18 cellular contexts compared by ENCODE assay signal in the genomic region with DNA sequence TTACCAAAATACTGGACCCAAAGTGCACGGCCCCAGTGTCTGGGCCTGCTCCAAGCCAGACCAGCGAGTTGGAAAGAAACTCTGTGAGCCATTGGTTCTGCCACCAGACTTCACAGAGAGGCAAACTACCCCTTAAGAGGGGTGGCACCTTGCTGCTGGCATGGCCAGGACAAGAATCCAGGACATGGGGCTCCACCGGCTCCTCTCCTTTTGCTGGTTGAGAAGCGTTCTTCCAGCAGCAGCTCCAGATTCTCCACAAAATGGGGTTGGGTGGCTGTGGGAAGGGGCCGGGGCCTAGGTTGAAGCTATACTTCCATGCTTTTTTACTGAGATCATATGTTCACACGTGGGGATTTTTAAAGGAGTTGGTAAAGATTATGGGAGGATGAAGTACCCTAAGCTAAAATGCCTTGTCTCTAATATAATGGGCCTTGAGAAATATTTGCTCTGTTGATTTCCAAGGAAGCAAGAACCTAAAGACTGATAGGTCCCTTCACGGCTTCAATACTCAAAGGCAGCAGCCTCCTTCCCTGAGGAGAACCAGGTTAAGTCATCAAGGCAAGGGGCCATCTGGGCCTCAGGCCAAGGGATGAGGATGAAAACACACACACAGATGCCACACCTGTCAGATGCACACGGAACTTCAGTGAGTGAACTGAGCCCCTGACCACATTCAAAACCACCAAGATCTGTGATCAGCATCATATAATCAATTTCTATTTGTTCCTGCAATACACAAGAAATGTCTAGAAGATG. TPM values are rescaled to one million over a fixed set of nuclear protein-coding genes. Genes with fewer than 3 reads are reported as not detected.
DNase-seq lines count a peak whose midpoint lies in the region; ATAC-seq and TF ChIP-seq lines count a peak whose summit lies in the region.
"Had no signal": no experiment of that assay in that cellular context is flagged by ENCODE, and none has a peak within 500 bp of the region (broad histone marks: within the 10 kb centered on the region; RNA-seq: fewer than 3 reads in every experiment).

No MANE protein-coding gene starts in this region.

- H3K9me3 ChIP-seq in SK-N-SH (no peaks in the 10 kb centered on the region), neural progenitor cell (ENCODE audit: low read depth) (no peaks in the 10 kb centered on the region), upper lobe of left lung (no peaks in the 10 kb centered on the region)
- H3K9me3 ChIP-seq: adrenal gland had no signal

- peaks cover 57% of the 10 kb centered on the region for H3K36me3 Mint-ChIP-seq in chondrocyte (ENCODE audit: low read depth)
- H3K36me3 Mint-ChIP-seq in neural progenitor cell, result peaks cover 27% of the 10 kb centered on the region
- peaks cover 10% of the 10 kb centered on the region; the same call in 2 of the 3 replicates for H3K36me3 Mint-ChIP-seq in GM23338 (ENCODE audit: low read depth)
- H3K36me3 Mint-ChIP-seq: naive B cell had no signal

- no peak for ATAC-seq in SK-N-SH treated with all-trans-retinoic acid at 6 μM for 48 hours
- ATAC-seq in upper lobe of left lung (ENCODE audit: low FRiP score in 2 of 2), result no peak
- no peak for ATAC-seq in GM23338
- ATAC-seq in GM18505 (IDR thresholded peaks at IDR 0.05; ENCODE audit: unreplicated experiment), result no peak
- ATAC-seq: activated T-cell treated with anti-CD3 and anti-CD28 coated beads, Interleukin-2, amount 50 U/mL, for 4 hours had no signal

- H3K4me3 ChIP-seq in SK-N-SH (ENCODE audit: low read depth in 2 of 2, low read length in 1 of 2) (no peak overlapping the region), neural progenitor cell (no peak overlapping the region), upper lobe of left lung (peak overlapping the region in 1 of 4 donors; percentile 98), GM23338 (no peak overlapping the region)
- H3K4me3 ChIP-seq: adrenal gland had no signal

- POLR2A ChIA-PET in SK-N-SH (lab: Yijun Ruan, JAX), result no interaction called here

- H3K27ac ChIP-seq in SK-N-SH (ENCODE audit: low read depth in 2 of 2, low read length in 1 of 2) (no peak overlapping the region), neural progenitor cell (no peak overlapping the region), upper lobe of left lung (peak overlapping the region in 3 of 4 donors; percentile 21 to 77 (median 60)), GM23338 (ENCODE audit: low read depth) (no peak overlapping the region)
- H3K27ac ChIP-seq: HL-60 had no signal

- peaks cover 0 to 17% of the 10 kb centered on the region in 2 experiments for H3K36me3 ChIP-seq in SK-N-SH (replicated peaks in 1 of 2; ENCODE audit: control insufficient read depth in 1 of 2, insufficient read depth in 2 of 2, low read length in 1 of 2)
- no peaks in the 10 kb centered on the region for H3K36me3 ChIP-seq in neural progenitor cell
- peaks cover 0 to 3% (median 0%) of the 10 kb centered on the region in 4 donors for H3K36me3 ChIP-seq in upper lobe of left lung
- no peaks in the 10 kb centered on the region for H3K36me3 ChIP-seq in GM23338 (ENCODE audit: insufficient read depth)
- H3K36me3 ChIP-seq: adrenal gland had no signal

- no peak for TF ChIP-seq CTCF in SK-N-SH (IDR thresholded peaks at IDR 0.05)
- TF ChIP-seq CTCF in chondrocyte (IDR thresholded peaks at IDR 0.05), result no peak
- TF ChIP-seq CTCF in neural progenitor cell (IDR thresholded peaks at IDR 0.05), result no peak
- TF ChIP-seq CTCF in upper lobe of left lung (IDR thresholded peaks at IDR 0.05), result no peak
- no peak for TF ChIP-seq CTCF in GM23338 (conservative IDR thresholded peaks at IDR 0.05; ENCODE audit: low read depth in 2 of 2)

- no peak for DNase-seq in SK-N-SH
- no peak for DNase-seq in chondrocyte (ENCODE audit: low spot score)
- no peak for DNase-seq in neural progenitor cell (ENCODE audit: low spot score)
- DNase-seq in upper lobe of left lung, result no peak
- DNase-seq in GM23338 (ENCODE audit: low spot score), result no peak
- no peak for DNase-seq in GM19238 (ENCODE audit: insufficient read length, low spot score)
- DNase-seq: activated T-cell treated with anti-CD3 and anti-CD28 coated beads, Interleukin-2, amount 50 U/mL, for 4 hours; adrenal gland; effector CD8-positive, alpha-beta T cell; foreskin melanocyte; GOT3; islet precursor cell; naive B cell; NCI-H2107; small intestine had no signal

- peaks cover 74% of the 10 kb centered on the region for H3K79me2 ChIP-seq in SK-N-SH (ENCODE audit: insufficient read depth)
- H3K79me2 ChIP-seq in neural progenitor cell (ENCODE audit: low read depth), result peaks cover 79% of the 10 kb centered on the region
- peaks cover 70% of the 10 kb centered on the region for H3K79me2 ChIP-seq in GM23338 (replicated peaks; ENCODE audit: insufficient read depth)

- H3K9ac ChIP-seq in SK-N-SH, result no peak overlapping the region
- H3K9ac ChIP-seq in neural progenitor cell, result no peak overlapping the region

- H3K27me3 Mint-ChIP-seq in chondrocyte (ENCODE audit: low read depth), result no peaks in the 10 kb centered on the region
- H3K27me3 Mint-ChIP-seq in neural progenitor cell (ENCODE audit: insufficient read depth, low read depth), result peaks cover 3% of the 10 kb centered on the region
- peaks cover 8% of the 10 kb centered on the region for H3K27me3 Mint-ChIP-seq in GM23338 (ENCODE audit: insufficient read depth, low read depth, poor library complexity)

- peaks cover 13% of the 10 kb centered on the region for H3F3A ChIP-seq in SK-N-SH (replicated peaks; ENCODE audit: insufficient read depth)
- peaks cover 10% of the 10 kb centered on the region for H3F3A ChIP-seq in neural progenitor cell (ENCODE audit: low read depth)
- H3F3A ChIP-seq in GM23338 (replicated peaks; ENCODE audit: low read depth), result no peaks in the 10 kb centered on the region

- peaks cover 16% of the 10 kb centered on the region for H4K20me1 ChIP-seq in SK-N-SH (ENCODE audit: insufficient read depth)
- H4K20me1 ChIP-seq in neural progenitor cell (ENCODE audit: low read depth), result peaks cover 27% of the 10 kb centered on the region
- H4K20me1 ChIP-seq in GM23338 (replicated peaks; ENCODE audit: insufficient read depth), result peaks cover 16% of the 10 kb centered on the region; the same call in 1 of the 2 replicates

- peak overlapping the region; percentile 96 for H3K27ac Mint-ChIP-seq in chondrocyte (ENCODE audit: unreplicated experiment)
- H3K27ac Mint-ChIP-seq in neural progenitor cell, result peak overlapping the region; percentile 42
- no peak overlapping the region for H3K27ac Mint-ChIP-seq in GM23338
- H3K27ac Mint-ChIP-seq: naive B cell had no signal

- peak overlapping the region; percentile 86 for H3K4me3 Mint-ChIP-seq in chondrocyte (ENCODE audit: unreplicated experiment)
- peak overlapping the region; percentile 17 for H3K4me3 Mint-ChIP-seq in neural progenitor cell
- H3K4me3 Mint-ChIP-seq in GM23338, result no peak overlapping the region
- H3K4me3 Mint-ChIP-seq: activated T-cell treated with anti-CD3 and anti-CD28 coated beads, Interleukin-2, amount 50 U/mL, for 4 hours had no signal

- peak overlapping the region; percentile 96; the same call in 1 of the 2 replicates for H3K4me2 ChIP-seq in SK-N-SH
- no peak overlapping the region for H3K4me2 ChIP-seq in neural progenitor cell
- H3K4me2 ChIP-seq in GM23338, result no peak overlapping the region

- CTCF ChIA-PET in SK-N-SH (lab: Yijun Ruan, JAX), result no interaction called here

- no peak for TF ChIP-seq RAD21 in SK-N-SH (IDR thresholded peaks at IDR 0.05; ENCODE audit: low read length)

- H3K27me3 ChIP-seq in SK-N-SH (ENCODE audit: insufficient read depth), result no peaks in the 10 kb centered on the region
- no peaks in the 10 kb centered on the region for H3K27me3 ChIP-seq in neural progenitor cell
- H3K27me3 ChIP-seq in upper lobe of left lung, result no peaks in the 10 kb centered on the region
- peaks cover 10% of the 10 kb centered on the region for H3K27me3 ChIP-seq in GM23338 (ENCODE audit: insufficient read depth)
- H3K27me3 ChIP-seq: adrenal gland had no signal

- TF ChIP-seq POLR2A in upper lobe of left lung (IDR thresholded peaks at IDR 0.05), result no peak
- TF ChIP-seq POLR2A in GM18505 (IDR thresholded peaks at IDR 0.05; ENCODE audit: borderline replicate concordance, extremely low read depth, insufficient read depth, insufficient read length), result no peak

- H3K9me2 ChIP-seq in SK-N-SH (no peaks in the 10 kb centered on the region), GM23338 (ENCODE audit: insufficient read depth) (no peaks in the 10 kb centered on the region)

- H3K4me1 Mint-ChIP-seq in chondrocyte (ENCODE audit: low read depth) (peaks cover 71% of the 10 kb centered on the region), neural progenitor cell (peaks cover 50% of the 10 kb centered on the region), GM23338 (peaks cover 64% of the 10 kb centered on the region)

- H3K4me1 ChIP-seq in SK-N-SH (ENCODE audit: control insufficient read depth in 1 of 2, insufficient read depth in 2 of 2, low read depth in 1 of 2, low read length in 1 of 2) (peaks cover 21 to 22% of the 10 kb centered on the region in 2 experiments), neural progenitor cell (peaks cover 40% of the 10 kb centered on the region), upper lobe of left lung (peaks cover 38 to 53% (median 44%) of the 10 kb centered on the region in 4 donors), GM23338 (ENCODE audit: insufficient read depth) (peaks cover 43% of the 10 kb centered on the region)

- WGBS in SK-N-SH (ENCODE audit: low lambda C conversion rate), result 91% methylated on average over 6 of the region's 8 CpGs
- 84 to 88% methylated on average over 5 to 8 of the region's 8 CpGs for WGBS in upper lobe of left lung, 2 donors

- H3K9me3 Mint-ChIP-seq in chondrocyte (ENCODE audit: low read depth) (no peaks in the 10 kb centered on the region), neural progenitor cell (peaks cover 4% of the 10 kb centered on the region), GM23338 (no peaks in the 10 kb centered on the region)
- H3K9me3 Mint-ChIP-seq: activated T-cell treated with anti-CD3 and anti-CD28 coated beads, Interleukin-2, amount 50 U/mL, for 4 hours; naive B cell had no signal

- H2AFZ ChIP-seq in SK-N-SH (ENCODE audit: low read depth) (no peak overlapping the region), neural progenitor cell (replicated peaks) (no peak overlapping the region), GM23338 (no peak overlapping the region)

- TF ChIP-seq EP300 in SK-N-SH (IDR thresholded peaks at IDR 0.05; ENCODE audit: borderline replicate concordance in 1 of 2, low read depth in 1 of 2, low read length in 1 of 2) (no peak), upper lobe of left lung (IDR thresholded peaks at IDR 0.05) (no peak)

TF ChIP-seq in SK-N-SH treated with all-trans-retinoic acid at 6 μM for 48 hours, 23 proteins besides CTCF, POLR2A, EP300 and RAD21 (continues in another document):
- no peak for TF ChIP-seq ZC3H10 (CRISPR knock-in tag; IDR thresholded peaks at IDR 0.05)

TF ChIP-seq in GM23338, 12 proteins besides CTCF, POLR2A, EP300 and RAD21 (continues in another document):
- TF ChIP-seq ZNF114 (CRISPR knock-in tag; IDR thresholded peaks at IDR 0.05), result no peak

RNA-seq across cellular contexts. Expression of a gene that starts 3.1 kb away (rescaled TPM):
- polyA plus RNA-seq in SK-N-SH (2012; rRNA removed) (12.3 and 19.4 TPM in 2 replicates), GM23338 (2016; fragmentation: Nextera tagmentation; extraction: Ambion mirVana) (14.9 and 15.2 TPM in 2 replicates)
- 12.2 and 15.5 TPM in 2 replicates for polyA plus RNA-seq in SK-N-SH (2012; cell fraction: cytosol; rRNA removed)
- polyA plus RNA-seq in SK-N-SH (2012; cell fraction: nucleus; rRNA removed), result 52.5 and 59.9 TPM in 2 replicates
- total RNA-seq in chondrocyte (474 to 505 TPM (median 492 TPM) in 3 replicates), neural progenitor cell (ENCODE audit: low replicate concordance) (48.5 and 66.7 TPM in 2 replicates), upper lobe of left lung (100 to 1,000 TPM in 5 of 6 donors, 10 to 100 TPM in 1; 51.3 to 241 (median 125) TPM)
- total RNA-seq in GM23338 (2014; rRNA removed; shearing (Covaris generic)), result 46.5 and 46.6 TPM in 2 replicates

Comparison
In these comparisons a context has a peak if more than half of its experiments do, and no peak if none do; other contexts are left out.
1. H3K27ac ChIP-seq: peak in upper lobe of left lung (3 of 4); none in SK-N-SH (0 of 2), neural progenitor cell (single experiment) and GM23338 (single experiment).